ENCODE assay signal across 10 cellular contexts in genomic region chr7:20778063-20778721, GRCh38. TPM values are rescaled to one million over a fixed set of nuclear protein-coding genes. Genes with fewer than 3 reads are reported as not detected.
DNase-seq lines count a peak whose midpoint lies in the region; ATAC-seq, FAIRE-seq and TF ChIP-seq lines count a peak whose summit lies in the region.
"Had no signal": no experiment of that assay in that cellular context is flagged by ENCODE, and none has a peak within 500 bp of the region (broad histone marks: within the 10 kb centered on the region; RNA-seq: fewer than 3 reads in every experiment).

No MANE protein-coding gene starts in this region.

- peak overlapping the region in 2 of 3 donors; percentile 24 to 58 for H3K4me3 ChIP-seq in breast epithelium
- peak overlapping the region; percentile 32 to 60 (median 48); a peak in 5 of 6 replicates for H3K4me3 ChIP-seq in HepG2 (replicated peaks in 1 of 3; ENCODE audit: insufficient read depth in 1 of 3, low read depth in 2 of 3, low read length in 3 of 3)
- peak overlapping the region; percentile 11 for H3K4me3 ChIP-seq in urinary bladder (ENCODE audit: low read depth, low read length)
- H3K4me3 ChIP-seq: SJSA1 had no signal

- H3K27me3 ChIP-seq in breast epithelium (peaks cover 5 to 98% of the 10 kb centered on the region in 2 donors), HepG2 (ENCODE audit: control insufficient read depth in 1 of 2, insufficient read depth in 2 of 2, low read length in 2 of 2) (peaks cover 2 to 12% of the 10 kb centered on the region in 2 experiments; a peak in 3 of 5 replicates)

- no TSS peak for BruUV-seq in HepG2 (replicated peaks; lab: Mats Ljungman, UMichigan)

- TF ChIP-seq EP300 in HepG2 (IDR thresholded peaks at IDR 0.05; ENCODE audit: low read depth in 2 of 2, low read length in 2 of 2) (no peak), HepG2 (CRISPR knock-in tag; IDR thresholded peaks at IDR 0.05; ENCODE audit: borderline replicate concordance) (no peak)

- ATAC-seq in GM21576 (IDR thresholded peaks at IDR 0.05; ENCODE audit: unreplicated experiment): peak; percentile 81
- peak; percentile 100 for ATAC-seq in HepG2

- FAIRE-seq in HepG2 (lab: Jason Lieb, UNC): no peak

- POLR2A ChIA-PET in HepG2 (lab: Yijun Ruan, JAX): no interaction called here

- H3K4me1 ChIP-seq in breast epithelium: no peaks in the 10 kb centered on the region
- peaks cover 5% of the 10 kb centered on the region; the same call in 1 of the 2 replicates for H3K4me1 ChIP-seq in HepG2 (ENCODE audit: insufficient read depth, low read length)
- no peaks in the 10 kb centered on the region for H3K4me1 ChIP-seq in urinary bladder (ENCODE audit: insufficient read depth)

- TF ChIP-seq POLR2A in breast epithelium (IDR thresholded peaks at IDR 0.05) (no peak), HepG2 (IDR thresholded peaks at IDR 0.05; ENCODE audit: insufficient read depth in 1 of 2, low read depth in 2 of 2, low read length in 2 of 2) (no peak)

- H3K4me2 ChIP-seq in HepG2 (ENCODE audit: low read depth, low read length): peak overlapping the region; percentile 78

- peak; percentile 91 for TF ChIP-seq CTCF in LNCAP (IDR thresholded peaks at IDR 0.05)
- peak in 2 of 3 donors; percentile 18 to 67 for TF ChIP-seq CTCF in breast epithelium (IDR thresholded peaks at IDR 0.05)
- TF ChIP-seq CTCF in HepG2 (CRISPR knock-in tag; IDR thresholded peaks at IDR 0.05): peak; percentile 85

- H3K36me3 ChIP-seq in breast epithelium (no peaks in the 10 kb centered on the region), HepG2 (replicated peaks in 1 of 2; ENCODE audit: control insufficient read depth in 1 of 2, insufficient read depth in 2 of 2, low read length in 2 of 2) (no peaks in the 10 kb centered on the region), urinary bladder (ENCODE audit: insufficient read depth) (no peaks in the 10 kb centered on the region)
- H3K36me3 ChIP-seq: SJSA1 had no signal

- no peak overlapping the region for H3K27ac ChIP-seq in breast epithelium
- H3K27ac ChIP-seq in HepG2 (ENCODE audit: extremely low read length, insufficient read depth, low read length): no peak overlapping the region
- no peak overlapping the region for H3K27ac ChIP-seq in urinary bladder (ENCODE audit: low read depth)
- H3K27ac ChIP-seq: SJSA1 had no signal

- no peaks in the 10 kb centered on the region for H4K20me1 ChIP-seq in HepG2 (ENCODE audit: insufficient read depth, low read length)

- intact Hi-C loops in breast epithelium (cut with DNase I; ENCODE audit: low total_unique reads) (no loop called here), HepG2 (cut with micrococcal nuclease; ENCODE audit: unreplicated experiment) (loop anchor here (1.0 to 5.0 kb wide), 4 partner anchors 56 to 989 kb away; no protein-coding TSS in a partner anchor)

- WGBS in HepG2 (ENCODE audit: low lambda C conversion rate): 85% methylated on average over 25 of the region's 63 CpGs
- WGBS in urinary bladder: 2% methylated on average over 63 of the region's 63 CpGs

- peak; percentile 95 for TF ChIP-seq RAD21 in HepG2 (CRISPR knock-in tag; IDR thresholded peaks at IDR 0.05)

- H3K9ac ChIP-seq in HepG2 (ENCODE audit: insufficient read depth, low read depth, low read length): no peak overlapping the region

- in situ Hi-C loops in HepG2 (cut with HindIII; ENCODE audit: extremely low pct_ligation_motif_present, low pct_unique_long_range_greater_than_20kb): loop anchor here (5.0 to 25.0 kb wide), 3 partner anchors 474 to 987 kb away; no protein-coding TSS in a partner anchor

- no peaks in the 10 kb centered on the region for H3K79me2 ChIP-seq in HepG2 (ENCODE audit: insufficient read depth, low read length)

- CTCF ChIA-PET in HepG2 (lab: Yijun Ruan, JAX; ENCODE audit: low intra/inter-chr PET ratio, low total read pairs): interaction anchor here (1.4 to 1.9 kb wide), 2 partner anchors 475 to 478 kb away, joined by 6 to 20 read pairs; no protein-coding TSS in a partner anchor

- H2AFZ ChIP-seq in HepG2 (ENCODE audit: low read length): no peak overlapping the region

- DNase-seq in ELF-1 (ENCODE audit: low read depth, low spot score): peak; percentile 90
- DNase-seq in breast epithelium (ENCODE audit: low spot score in 2 of 2): no peak
- DNase-seq in HepG2 (ENCODE audit: low spot score): no peak
- DNase-seq in cerebellar cortex (ENCODE audit: low spot score): no peak
- DNase-seq in NCI-H1048 (lab: John Stamatoyannopoulos, UW): no peak

- H3K9me3 ChIP-seq in breast epithelium (no peaks in the 10 kb centered on the region), HepG2 (ENCODE audit: low read length) (no peaks in the 10 kb centered on the region)

TF ChIP-seq in HepG2, 621 proteins besides CTCF, POLR2A, EP300 and RAD21 (continues in another document):
- TF ChIP-seq ZNF607 (CRISPR knock-in tag; IDR thresholded peaks at IDR 0.05; ENCODE audit: borderline replicate concordance) (0 out of 2 replicates have a peak, but pooled peaks have one; percentile 33), KDM2A (CRISPR knock-in tag; IDR thresholded peaks at IDR 0.05; ENCODE audit: borderline replicate concordance, low read depth) (peak; percentile 78), SOX13 (IDR thresholded peaks at IDR 0.05) (no peak), SOX13 (CRISPR knock-in tag; conservative IDR thresholded peaks at IDR 0.05 in 1 of 2, IDR thresholded peaks at IDR 0.05 in 1 of 2) (no peak), ZNF557 (CRISPR knock-in tag; IDR thresholded peaks at IDR 0.05) (no peak), TBX2 (CRISPR knock-in tag; IDR thresholded peaks at IDR 0.05; ENCODE audit: borderline replicate concordance) (peak; percentile 46; the same call in 1 of the 2 replicates), ZFY (CRISPR knock-in tag; IDR thresholded peaks at IDR 0.05) (peak; percentile 34; the same call in 1 of the 2 replicates), SALL2 (CRISPR knock-in tag; IDR thresholded peaks at IDR 0.05) (0 out of 2 replicates have a peak, but pooled peaks have one; percentile 34), ZNF138 (CRISPR knock-in tag; IDR thresholded peaks at IDR 0.05; ENCODE audit: low read depth) (no peak), MEIS2 (CRISPR knock-in tag; IDR thresholded peaks at IDR 0.05) (0 out of 2 replicates have a peak, but pooled peaks have one; percentile 16)
- TF ChIP-seq, protein P1, sequence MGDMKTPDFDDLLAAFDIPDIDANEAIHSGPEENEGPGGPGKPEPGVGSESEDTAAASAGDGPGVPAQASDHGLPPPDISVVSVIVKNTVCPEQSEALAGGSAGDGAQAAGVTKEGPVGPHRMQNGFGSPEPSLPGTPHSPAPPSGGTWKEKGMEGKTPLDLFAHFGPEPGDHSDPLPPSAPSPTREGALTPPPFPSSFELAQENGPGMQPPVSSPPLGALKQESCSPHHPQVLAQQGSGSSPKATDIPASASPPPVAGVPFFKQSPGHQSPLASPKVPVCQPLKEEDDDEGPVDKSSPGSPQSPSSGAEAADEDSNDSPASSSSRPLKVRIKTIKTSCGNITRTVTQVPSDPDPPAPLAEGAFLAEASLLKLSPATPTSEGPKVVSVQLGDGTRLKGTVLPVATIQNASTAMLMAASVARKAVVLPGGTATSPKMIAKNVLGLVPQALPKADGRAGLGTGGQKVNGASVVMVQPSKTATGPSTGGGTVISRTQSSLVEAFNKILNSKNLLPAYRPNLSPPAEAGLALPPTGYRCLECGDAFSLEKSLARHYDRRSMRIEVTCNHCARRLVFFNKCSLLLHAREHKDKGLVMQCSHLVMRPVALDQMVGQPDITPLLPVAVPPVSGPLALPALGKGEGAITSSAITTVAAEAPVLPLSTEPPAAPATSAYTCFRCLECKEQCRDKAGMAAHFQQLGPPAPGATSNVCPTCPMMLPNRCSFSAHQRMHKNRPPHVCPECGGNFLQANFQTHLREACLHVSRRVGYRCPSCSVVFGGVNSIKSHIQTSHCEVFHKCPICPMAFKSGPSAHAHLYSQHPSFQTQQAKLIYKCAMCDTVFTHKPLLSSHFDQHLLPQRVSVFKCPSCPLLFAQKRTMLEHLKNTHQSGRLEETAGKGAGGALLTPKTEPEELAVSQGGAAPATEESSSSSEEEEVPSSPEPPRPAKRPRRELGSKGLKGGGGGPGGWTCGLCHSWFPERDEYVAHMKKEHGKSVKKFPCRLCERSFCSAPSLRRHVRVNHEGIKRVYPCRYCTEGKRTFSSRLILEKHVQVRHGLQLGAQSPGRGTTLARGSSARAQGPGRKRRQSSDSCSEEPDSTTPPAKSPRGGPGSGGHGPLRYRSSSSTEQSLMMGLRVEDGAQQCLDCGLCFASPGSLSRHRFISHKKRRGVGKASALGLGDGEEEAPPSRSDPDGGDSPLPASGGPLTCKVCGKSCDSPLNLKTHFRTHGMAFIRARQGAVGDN (CRISPR knock-in tag; IDR thresholded peaks at IDR 0.05): peak; percentile 46; the same call in 1 of the 2 replicates

RNA-seq across cellular contexts. Expression of gene SP8, which starts 8.5 kb away (rescaled TPM):
- total RNA-seq in breast epithelium (not detected), HepG2 (2016; rRNA removed; fragmentation: Illumina TruSeq; extraction: Trizol) (not detected in 2 replicates), urinary bladder (0.11 TPM)
- not detected in 2 replicates for total RNA-seq in HepG2 (2016; cell fraction: cytosol; rRNA removed; fragmentation: Illumina TruSeq; extraction: Trizol; ENCODE audit: low read depth)
- not detected in 2 replicates for total RNA-seq in HepG2 (2016; cell fraction: insoluble cytoplasmic fraction; rRNA removed; fragmentation: Illumina TruSeq; extraction: Trizol)
- total RNA-seq in HepG2 (2016; cell fraction: membrane; rRNA removed; fragmentation: Illumina TruSeq; extraction: Trizol): not detected in 2 replicates
- not detected in 2 replicates for total RNA-seq in HepG2 (2016; cell fraction: nucleus; rRNA removed; fragmentation: Illumina TruSeq; extraction: Trizol)
- polyA plus RNA-seq in HepG2 (2011; rRNA removed) (not detected in 2 replicates), urinary bladder (not detected)
- polyA plus RNA-seq in HepG2 (2011; cell fraction: cytosol; rRNA removed): not detected in 2 replicates
- not detected in 2 replicates for polyA plus RNA-seq in HepG2 (2011; cell fraction: nucleus; rRNA removed)
- not detected in 2 replicates for polyA plus RNA-seq in HepG2 (2012)
- not detected in 2 replicates for polyA plus RNA-seq in HepG2 (2016; cell fraction: cytosol; fragmentation: Illumina TruSeq; extraction: Trizol; ENCODE audit: low read depth)
- polyA plus RNA-seq in HepG2 (2016; cell fraction: insoluble cytoplasmic fraction; fragmentation: Illumina TruSeq; extraction: Trizol; ENCODE audit: low read depth): not detected in 2 replicates
- not detected in 2 replicates for polyA plus RNA-seq in HepG2 (2016; cell fraction: membrane; fragmentation: Illumina TruSeq; extraction: Trizol; ENCODE audit: low read depth)
- not detected in 2 replicates for polyA plus RNA-seq in HepG2 (2016; cell fraction: nucleus; fragmentation: Illumina TruSeq; extraction: Trizol; ENCODE audit: insufficient read depth, low read depth)
- polyA minus RNA-seq in HepG2 (2011; rRNA and poly(A)+ RNA removed; ENCODE audit: low replicate concordance): not detected in 2 replicates
- polyA minus RNA-seq in HepG2 (2011; cell fraction: cytosol; rRNA and poly(A)+ RNA removed): not detected in 2 replicates
- polyA minus RNA-seq in HepG2 (2011; cell fraction: nucleus; rRNA and poly(A)+ RNA removed): not detected in 2 replicates
- total RNA-seq: renal cortical epithelial cell, SJSA1 had no signal
